In genomic region chr11:9460322-9461067, GRCh38 we compare ENCODE assay signal across 1 cellular context.
TF ChIP-seq lines count a peak whose summit lies in the region.

TSS of gene ZNF143 (plus strand) at chr11:9461012. CDS start at chr11:9471309, 10,297 bp downstream.

TF ChIP-seq in HepG2, 621 proteins besides CTCF, POLR2A, EP300 and RAD21 (continued from another document and continues in another):
- TF ChIP-seq STAT6 (CRISPR knock-in tag; IDR thresholded peaks at IDR 0.05; ENCODE audit: borderline replicate concordance) (no peak), ZNF724P (CRISPR knock-in tag; IDR thresholded peaks at IDR 0.05; ENCODE audit: borderline replicate concordance) (no peak), ZSCAN29 (CRISPR knock-in tag; conservative IDR thresholded peaks at IDR 0.05) (no peak), ZNF33B (CRISPR knock-in tag; IDR thresholded peaks at IDR 0.05) (no peak), AHR (CRISPR knock-in tag; IDR thresholded peaks at IDR 0.05) (peak; percentile 85; the same call in 1 of the 2 replicates), GABPB1 (CRISPR knock-in tag; IDR thresholded peaks at IDR 0.05) (peak; percentile 95), ZNF614 (CRISPR knock-in tag; IDR thresholded peaks at IDR 0.05; ENCODE audit: borderline replicate concordance) (peak; percentile 48; the same call in 1 of the 2 replicates), ZBTB26 (CRISPR knock-in tag; IDR thresholded peaks at IDR 0.05; ENCODE audit: borderline replicate concordance) (no peak), TRIM24 (CRISPR knock-in tag; IDR thresholded peaks at IDR 0.05) (no peak), HOXA9 (CRISPR knock-in tag; IDR thresholded peaks at IDR 0.05; ENCODE audit: borderline replicate concordance) (no peak), YEATS2 (CRISPR knock-in tag; IDR thresholded peaks at IDR 0.05; ENCODE audit: borderline replicate concordance) (peak; percentile 83), HOMEZ (CRISPR knock-in tag; IDR thresholded peaks at IDR 0.05; ENCODE audit: low read depth) (peak; percentile 41; the same call in 1 of the 2 replicates), ESRRA (CRISPR knock-in tag; IDR thresholded peaks at IDR 0.05; ENCODE audit: low read depth) (no peak; the same call in 1 of the 2 replicates), ELF4 (CRISPR knock-in tag; IDR thresholded peaks at IDR 0.05; ENCODE audit: borderline replicate concordance) (peak; percentile 87; the same call in 1 of the 2 replicates), CBX2 (IDR thresholded peaks at IDR 0.05; ENCODE audit: low read depth, low read length) (no peak), CBX2 (CRISPR knock-in tag; IDR thresholded peaks at IDR 0.05; ENCODE audit: low read depth) (no peak), KDM4B (CRISPR knock-in tag; IDR thresholded peaks at IDR 0.05) (no peak), RBM22 (optimal IDR thresholded peaks at IDR 0.05; ENCODE audit: low read length) (peak; percentile 33), ZBTB40 (IDR thresholded peaks at IDR 0.05) (no peak), ZBTB40 (CRISPR knock-in tag; IDR thresholded peaks at IDR 0.05) (no peak; the same call in 1 of the 2 replicates), GLI4 (CRISPR knock-in tag; IDR thresholded peaks at IDR 0.05; ENCODE audit: borderline replicate concordance) (no peak), ZKSCAN5 (CRISPR knock-in tag; IDR thresholded peaks at IDR 0.05) (no peak), HDAC2 (CRISPR knock-in tag; IDR thresholded peaks at IDR 0.05) (0 out of 2 replicates have a peak, but pooled peaks have one; percentile 14), SAP130 (CRISPR knock-in tag; IDR thresholded peaks at IDR 0.05; ENCODE audit: low read depth) (peak; percentile 64), HMGA1 (CRISPR knock-in tag; conservative IDR thresholded peaks at IDR 0.05) (no peak), WIZ (CRISPR knock-in tag; IDR thresholded peaks at IDR 0.05) (no peak), MTERF4 (CRISPR knock-in tag; IDR thresholded peaks at IDR 0.05) (no peak; the same call in 1 of the 2 replicates), THAP7 (CRISPR knock-in tag; IDR thresholded peaks at IDR 0.05) (no peak), TCF7 (IDR thresholded peaks at IDR 0.05; ENCODE audit: low read depth) (no peak), HNF4A (CRISPR knock-in tag; IDR thresholded peaks at IDR 0.05) (no peak; the same call in 1 of the 2 replicates), BATF2 (CRISPR knock-in tag; IDR thresholded peaks at IDR 0.05) (peak; percentile 15; the same call in 1 of the 2 replicates), ZNF737 (CRISPR knock-in tag; IDR thresholded peaks at IDR 0.05; ENCODE audit: borderline replicate concordance) (no peak), ZHX1 (CRISPR knock-in tag; IDR thresholded peaks at IDR 0.05; ENCODE audit: low read depth) (no peak), NRL (CRISPR knock-in tag; IDR thresholded peaks at IDR 0.05; ENCODE audit: borderline replicate concordance) (peak; percentile 75; the same call in 1 of the 2 replicates), NFYB (CRISPR knock-in tag; IDR thresholded peaks at IDR 0.05) (peak; percentile 97), MED8 (CRISPR knock-in tag; IDR thresholded peaks at IDR 0.05; ENCODE audit: insufficient replicate concordance) (no peak), TAF15 (IDR thresholded peaks at IDR 0.05; ENCODE audit: low read depth, low read length, poor library complexity, severe bottlenecking) (no peak), SOX13 (IDR thresholded peaks at IDR 0.05) (no peak), SOX13 (CRISPR knock-in tag; conservative IDR thresholded peaks at IDR 0.05 in 1 of 2, IDR thresholded peaks at IDR 0.05 in 1 of 2) (0 out of 4 replicates have a peak, but pooled peaks of 1 of the 2 experiments have one; percentile 26), ZNF670 (CRISPR knock-in tag; IDR thresholded peaks at IDR 0.05; ENCODE audit: borderline replicate concordance) (no peak; the same call in 1 of the 2 replicates)
